8 cellular contexts compared by ENCODE assay signal in the genomic region with DNA sequence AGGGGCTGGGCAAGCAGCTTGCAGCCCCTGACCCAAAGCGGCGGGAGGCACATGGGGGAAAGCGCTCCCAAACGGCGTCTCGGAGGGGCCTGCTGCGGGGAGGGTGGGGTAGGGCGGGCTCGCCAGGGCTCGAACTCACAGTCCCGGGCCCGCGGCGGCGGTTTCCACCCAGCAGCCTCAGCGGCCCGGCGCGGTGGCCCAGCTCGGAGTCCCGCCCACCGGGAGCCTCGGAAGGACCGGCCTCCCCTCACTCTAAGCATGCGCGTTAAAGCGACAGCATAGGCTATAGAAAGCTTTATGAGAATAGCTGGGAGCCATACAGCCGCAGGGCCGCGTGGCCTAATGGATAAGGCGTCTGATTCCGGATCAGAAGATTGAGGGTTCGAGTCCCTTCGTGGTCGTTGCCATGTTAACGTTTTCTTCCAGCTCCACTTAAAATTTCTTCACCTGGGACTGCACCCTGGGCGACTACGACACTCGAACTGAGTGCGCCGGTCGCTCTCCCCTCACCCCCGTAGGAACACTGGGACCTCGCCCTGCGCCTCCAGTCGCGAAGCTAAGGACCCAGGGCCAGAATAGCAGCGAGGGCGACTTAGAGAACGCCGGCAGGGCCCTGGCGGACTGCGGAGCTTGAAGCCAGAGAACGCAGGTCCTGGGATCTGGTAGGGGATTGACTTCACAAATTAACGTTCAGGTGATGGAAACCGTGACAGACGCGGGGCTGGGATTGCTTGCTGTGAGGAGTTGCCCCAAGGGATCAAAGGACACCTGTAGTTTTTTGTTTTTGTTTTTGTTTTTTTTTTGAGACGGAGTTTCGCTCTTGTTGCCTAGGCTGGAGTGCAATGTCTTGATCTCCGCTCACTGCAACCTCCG. TPM values are rescaled to one million over a fixed set of nuclear protein-coding genes. Genes with fewer than 3 reads are reported as not detected.
DNase-seq lines count a peak whose midpoint lies in the region; ATAC-seq, FAIRE-seq and TF ChIP-seq lines count a peak whose summit lies in the region.

No MANE protein-coding gene starts in this region.

- no peak for TF ChIP-seq EP300 in H1 (IDR thresholded peaks at IDR 0.05; ENCODE audit: borderline replicate concordance in 1 of 2, low read depth in 2 of 2, low read length in 2 of 2)

- no peaks in the 10 kb centered on the region for H3K36me3 ChIP-seq in H1 (ENCODE audit: control insufficient read depth in 2 of 4, insufficient read depth in 4 of 4, low read length in 3 of 4)

- H2AFZ ChIP-seq in H1 (ENCODE audit: low read length): peak overlapping the region; percentile 68; the same call in 1 of the 2 replicates

- no peak for FAIRE-seq in H1 (lab: Jason Lieb, UNC)

- H2AK5ac ChIP-seq in H1 (ENCODE audit: low read depth, low read length): no peak overlapping the region

- ATAC-seq in GM21367 (IDR thresholded peaks at IDR 0.05; ENCODE audit: unreplicated experiment): peak; percentile 48

- 0 out of 2 replicates have a peak overlapping the region, but pooled peaks have one; percentile 46 for H2BK15ac ChIP-seq in H1 (ENCODE audit: low read length)

- peak overlapping the region; percentile 90; the same call in 1 of the 2 replicates for H4K8ac ChIP-seq in H1 (ENCODE audit: extremely low read depth, insufficient read depth, low read length)

- no peak overlapping the region for H2BK12ac ChIP-seq in H1 (ENCODE audit: low read depth, low read length)

- H3K56ac ChIP-seq in H1 (replicated peaks; ENCODE audit: insufficient read length, low read depth, low read length): peak overlapping the region; percentile 81

- POLR2A ChIA-PET in H1 (lab: Charles Lee; ENCODE audit: partially characterized antibody): interaction anchor here (0.7 to 8.6 kb wide), 19 partner anchors 8 to 308 kb away, joined by 3 to 69 read pairs (median 4); partner anchors contain the start of genes ZNF200, ZNF213 and ZSCAN10

- no peak for TF ChIP-seq CTCF in H1 (IDR thresholded peaks at IDR 0.05; ENCODE audit: control extremely low read depth in 1 of 3, insufficient read depth in 1 of 3, low read depth in 1 of 3, low read length in 3 of 3)

- H3K4me2 ChIP-seq in H1 (ENCODE audit: insufficient read depth in 1 of 2, low read depth in 2 of 2, low read length in 2 of 2): peak overlapping the region; percentile 73 to 91

- no peak for TF ChIP-seq RAD21 in H1 (IDR thresholded peaks at IDR 0.05 in 1 of 2, conservative IDR thresholded peaks at IDR 0.05 in 1 of 2; ENCODE audit: low read depth in 2 of 2, low read length in 2 of 2)

- H3K9me3 ChIP-seq in H1 (ENCODE audit: insufficient read depth in 2 of 2, low read depth in 1 of 2, low read length in 1 of 2): no peaks in the 10 kb centered on the region

- H3K23ac ChIP-seq in H1 (ENCODE audit: insufficient read length): no peak overlapping the region

- H2BK20ac ChIP-seq in H1 (ENCODE audit: low read length): no peak overlapping the region

- peak overlapping the region; percentile 91 for H3K14ac ChIP-seq in H1 (ENCODE audit: insufficient read length)

- H3K79me2 ChIP-seq in H1 (ENCODE audit: control insufficient read depth in 1 of 2, insufficient read depth in 2 of 2, low read length in 2 of 2): no peaks in the 10 kb centered on the region

- H3K18ac ChIP-seq in H1 (ENCODE audit: extremely low read depth, low read length): peak overlapping the region; percentile 93; the same call in 1 of the 2 replicates

- H3K27me3 ChIP-seq in H1 (replicated peaks in 1 of 4; ENCODE audit: control insufficient read depth in 3 of 4, extremely low read depth in 1 of 4, insufficient read depth in 3 of 4, low read length in 3 of 4): peaks cover 0 to 18% (median 12%) of the 10 kb centered on the region in 4 experiments; a peak in 5 of 7 replicates

- no peak for TF ChIP-seq POLR2A in H1 (IDR thresholded peaks at IDR 0.05; ENCODE audit: control extremely low read depth in 1 of 2, low read depth in 2 of 2, low read length in 2 of 2)

- peak overlapping the region in 2 of 4 experiments; percentile 53 to 56; a peak in 4 of 7 replicates for H3K9ac ChIP-seq in H1 (replicated peaks in 1 of 4; ENCODE audit: extremely low read depth in 1 of 4, low read depth in 3 of 4, low read length in 3 of 4)

- H3K4me3 ChIP-seq in H1 (ENCODE audit: extremely low read depth in 1 of 4, insufficient read depth in 2 of 4, low read depth in 3 of 4, low read length in 4 of 4): peak overlapping the region; percentile 68 to 90 (median 74)

- peak overlapping the region; percentile 94 for H4K91ac ChIP-seq in H1 (replicated peaks; ENCODE audit: insufficient read length, low read length)

- 3% methylated on average over 58 of the region's 62 CpGs; no CpG with 5 or more reads in 1 of the 2 experiments for WGBS in H1 (ENCODE audit: extremely low coverage in 1 of 2, insufficient coverage in 1 of 2, insufficient read length in 1 of 2, insufficient replicate concordance in 2 of 2, low coverage in 1 of 2, low lambda C conversion rate in 2 of 2, missing lambda C conversion rate in 1 of 2), 2 experiments

- peaks cover 0 to 5% (median 3%) of the 10 kb centered on the region in 4 experiments; a peak in 4 of 7 replicates for H3K4me1 ChIP-seq in H1 (replicated peaks in 1 of 4; ENCODE audit: control insufficient read depth in 3 of 4, insufficient read depth in 4 of 4, low read length in 3 of 4)

- H4K20me1 ChIP-seq in H1 (replicated peaks in 1 of 2; ENCODE audit: control insufficient read depth in 1 of 2, insufficient read depth in 2 of 2, low read length in 2 of 2): peaks cover 0 to 2% of the 10 kb centered on the region in 2 experiments

- peak overlapping the region; percentile 85; the same call in 1 of the 2 replicates for H2BK5ac ChIP-seq in H1 (ENCODE audit: low read depth, low read length)

- H3K23me2 ChIP-seq in H1 (ENCODE audit: low read depth, low read length): peaks cover 12% of the 10 kb centered on the region; the same call in 1 of the 2 replicates

- H2BK120ac ChIP-seq in H1 (replicated peaks; ENCODE audit: low read depth, low read length): no peak overlapping the region

- no peak overlapping the region for H3K4ac ChIP-seq in H1 (replicated peaks; ENCODE audit: insufficient read length, low read depth, low read length)

- peak overlapping the region; percentile 55 for H4K5ac ChIP-seq in H1 (ENCODE audit: insufficient read length, low read depth, low read length)

- CTCF ChIA-PET in H1 (lab: Charles Lee; ENCODE audit: partially characterized antibody): interaction anchor here (0.6 to 10.9 kb wide), 11 partner anchors 8 to 75 kb away, joined by 3 to 174 read pairs (median 10); partner anchors contain the start of genes ZNF205 and ZNF213

- DNase-seq in COLO829 (ENCODE audit: low spot score): peak; percentile 93
- DNase-seq in HT1080 (ENCODE audit: low read depth): peak; percentile 98
- DNase-seq in NK-92 treated with Interleukin-12 subunit alpha and Interleukin-12 subunit beta, amount 100 ng/mL, for 24 hours (lab: John Stamatoyannopoulos, UW): peak; percentile 90
- DNase-seq in activated CD8-positive, alpha-beta memory T cell treated with anti-CD3 and anti-CD28 coated beads for 48 hours (ENCODE audit: low read depth in 2 of 3, low spot score in 2 of 3): peak; percentile 99 to 100 (median 100)
- DNase-seq in H1 (ENCODE audit: low read depth in 1 of 2, low spot score in 2 of 2): peak; percentile 96 to 100
- DNase-seq in mesenteric fat pad (ENCODE audit: low spot score): peak; percentile 98
- peak; percentile 98 for DNase-seq in stimulated activated CD8-positive, alpha-beta memory T cell treated with anti-CD3 and anti-CD28 coated beads, Interleukin-15, amount 100 ng/mL, for 1 hour (ENCODE audit: low read depth)

- no peak overlapping the region for H3K27ac ChIP-seq in H1 (ENCODE audit: low read depth, low read length)

- H3K79me1 ChIP-seq in H1 (ENCODE audit: low read depth, low read length): no peaks in the 10 kb centered on the region

RNA-seq across cellular contexts. Expression of gene ZNF213, which starts 15.8 kb away (rescaled TPM):
- 3.8 and 4.6 TPM in 2 replicates for total RNA-seq in HT1080 (2014; rRNA removed; shearing (Covaris generic))
- 9.6 and 9.9 TPM in 2 replicates for polyA plus RNA-seq in HT1080 (2015; cell fraction: cytosol; rRNA removed)
- polyA plus RNA-seq in HT1080 (2015; cell fraction: nucleus; rRNA removed): 6.5 and 8.4 TPM in 2 replicates
- total RNA-seq in H1 (2021; fragmentation: NEBNext Ultra II Directional; extraction: Animal tissue kit (Norgen Biotek cat#: 25700)): 6.9 and 7.3 TPM in 2 replicates
- polyA plus RNA-seq in H1 (2011; rRNA removed): 1.6 and 3.8 TPM in 2 replicates
- polyA plus RNA-seq in H1 (2011; cell fraction: cytosol; rRNA removed): 1.6 TPM
- 3.9 TPM for polyA plus RNA-seq in H1 (2011; cell fraction: nucleus; rRNA removed)
- 6.0 to 8.4 TPM (median 8.4 TPM) in 4 replicates for polyA plus RNA-seq in H1 (2012, experiment 1 of 2)
- 7.1 TPM for polyA plus RNA-seq in H1 (2012, experiment 2 of 2)
- 6.2 TPM for polyA plus RNA-seq in H1 (2013, experiment 1 of 2)
- 6.1 TPM for polyA plus RNA-seq in H1 (2013, experiment 2 of 2)
- 1.2 and 1.4 TPM in 2 replicates for polyA minus RNA-seq in H1 (2011; rRNA and poly(A)+ RNA removed)
- 4.2 TPM for polyA minus RNA-seq in H1 (2011; cell fraction: cytosol; rRNA and poly(A)+ RNA removed)
- 3.9 TPM for polyA minus RNA-seq in H1 (2011; cell fraction: nucleus; rRNA and poly(A)+ RNA removed)
- 6.0 TPM for total RNA-seq in mesenteric fat pad

RNA-seq across cellular contexts. Expression of gene OR1F1, which starts 37.4 kb away (rescaled TPM):
- total RNA-seq in HT1080 (2014; rRNA removed; shearing (Covaris generic)): not detected in 2 replicates
- polyA plus RNA-seq in HT1080 (2015; cell fraction: cytosol; rRNA removed): not detected in 2 replicates
- polyA plus RNA-seq in HT1080 (2015; cell fraction: nucleus; rRNA removed): 0.35 TPM in 1 of 2 replicates, not detected in the other
- total RNA-seq in H1 (2021; fragmentation: NEBNext Ultra II Directional; extraction: Animal tissue kit (Norgen Biotek cat#: 25700)): 0.48 and 0.52 TPM in 2 replicates
- polyA plus RNA-seq in H1 (2011; rRNA removed): 0.93 and 1.2 TPM in 2 replicates
- 0.40 TPM for polyA plus RNA-seq in H1 (2011; cell fraction: cytosol; rRNA removed)
- 0.87 TPM for polyA plus RNA-seq in H1 (2011; cell fraction: nucleus; rRNA removed)
- 0.40 to 0.48 TPM (median 0.42 TPM) in 3 of 4 replicates, not detected in the other for polyA plus RNA-seq in H1 (2012, experiment 1 of 2)
- polyA plus RNA-seq in H1 (2012, experiment 2 of 2): not detected
- 0.41 TPM for polyA plus RNA-seq in H1 (2013, experiment 1 of 2)
- 0.35 TPM for polyA plus RNA-seq in H1 (2013, experiment 2 of 2)
- 0.82 and 2.6 TPM in 2 replicates for polyA minus RNA-seq in H1 (2011; rRNA and poly(A)+ RNA removed)
- polyA minus RNA-seq in H1 (2011; cell fraction: cytosol; rRNA and poly(A)+ RNA removed): not detected
- polyA minus RNA-seq in H1 (2011; cell fraction: nucleus; rRNA and poly(A)+ RNA removed): not detected
- not detected for total RNA-seq in mesenteric fat pad

RNA-seq across cellular contexts. Expression of gene ZNF205, which starts 38.2 kb away (rescaled TPM):
- total RNA-seq in HT1080 (2014; rRNA removed; shearing (Covaris generic)): 15.3 and 16.6 TPM in 2 replicates
- 10.6 and 10.9 TPM in 2 replicates for polyA plus RNA-seq in HT1080 (2015; cell fraction: cytosol; rRNA removed)
- polyA plus RNA-seq in HT1080 (2015; cell fraction: nucleus; rRNA removed): 11.1 and 14.4 TPM in 2 replicates
- total RNA-seq in H1 (2021; fragmentation: NEBNext Ultra II Directional; extraction: Animal tissue kit (Norgen Biotek cat#: 25700)): 17.0 and 19.1 TPM in 2 replicates
- 19.9 and 28.5 TPM in 2 replicates for polyA plus RNA-seq in H1 (2011; rRNA removed)
- 26.2 TPM for polyA plus RNA-seq in H1 (2011; cell fraction: cytosol; rRNA removed)
- 23.3 TPM for polyA plus RNA-seq in H1 (2011; cell fraction: nucleus; rRNA removed)
- 10.8 to 18.0 TPM (median 16.3 TPM) in 4 replicates for polyA plus RNA-seq in H1 (2012, experiment 1 of 2)
- 13.8 TPM for polyA plus RNA-seq in H1 (2012, experiment 2 of 2)
- 9.9 TPM for polyA plus RNA-seq in H1 (2013, experiment 1 of 2)
- 10.4 TPM for polyA plus RNA-seq in H1 (2013, experiment 2 of 2)
- polyA minus RNA-seq in H1 (2011; rRNA and poly(A)+ RNA removed): 4.6 and 7.3 TPM in 2 replicates
- 15.5 TPM for polyA minus RNA-seq in H1 (2011; cell fraction: cytosol; rRNA and poly(A)+ RNA removed)
- 9.2 TPM for polyA minus RNA-seq in H1 (2011; cell fraction: nucleus; rRNA and poly(A)+ RNA removed)
- total RNA-seq in mesenteric fat pad: 6.1 TPM

RNA-seq across cellular contexts. Expression of gene ZSCAN10, which starts 51.5 kb away (rescaled TPM):
- not detected in 2 replicates for total RNA-seq in HT1080 (2014; rRNA removed; shearing (Covaris generic))
- polyA plus RNA-seq in HT1080 (2015; cell fraction: cytosol; rRNA removed): not detected in 2 replicates
- polyA plus RNA-seq in HT1080 (2015; cell fraction: nucleus; rRNA removed): 0.20 and 0.62 TPM in 2 replicates
- 195 and 209 TPM in 2 replicates for total RNA-seq in H1 (2021; fragmentation: NEBNext Ultra II Directional; extraction: Animal tissue kit (Norgen Biotek cat#: 25700))
- 314 and 488 TPM in 2 replicates for polyA plus RNA-seq in H1 (2011; rRNA removed)
- polyA plus RNA-seq in H1 (2011; cell fraction: cytosol; rRNA removed): 301 TPM
- 563 TPM for polyA plus RNA-seq in H1 (2011; cell fraction: nucleus; rRNA removed)
- 98.9 to 176 TPM (median 156 TPM) in 4 replicates for polyA plus RNA-seq in H1 (2012, experiment 1 of 2)
- 133 TPM for polyA plus RNA-seq in H1 (2012, experiment 2 of 2)
- polyA plus RNA-seq in H1 (2013, experiment 1 of 2): 170 TPM
- 151 TPM for polyA plus RNA-seq in H1 (2013, experiment 2 of 2)
- 24.5 and 37.6 TPM in 2 replicates for polyA minus RNA-seq in H1 (2011; rRNA and poly(A)+ RNA removed)
- 133 TPM for polyA minus RNA-seq in H1 (2011; cell fraction: cytosol; rRNA and poly(A)+ RNA removed)
- 97.3 TPM for polyA minus RNA-seq in H1 (2011; cell fraction: nucleus; rRNA and poly(A)+ RNA removed)
- not detected for total RNA-seq in mesenteric fat pad
